20 cellular contexts compared by ENCODE assay signal in genomic region chr7:112997831-112998230, GRCh38.
DNase-seq lines count a peak whose midpoint lies in the region; ATAC-seq and TF ChIP-seq lines count a peak whose summit lies in the region.
"Had no signal": no experiment of that assay in that cellular context is flagged by ENCODE, and none has a peak within 500 bp of the region (broad histone marks: within the 10 kb centered on the region; RNA-seq: fewer than 3 reads in every experiment).

No MANE protein-coding gene starts in this region.

- H3K4me1 ChIP-seq in mammary epithelial cell (ENCODE audit: insufficient read depth, low read length): peaks cover 13% of the 10 kb centered on the region
- H3K4me1 ChIP-seq in breast epithelium: no peaks in the 10 kb centered on the region
- peaks cover 10% of the 10 kb centered on the region for H3K4me1 ChIP-seq in smooth muscle cell (ENCODE audit: low read depth)
- H3K4me1 ChIP-seq: Peyer's patch had no signal

- DNase-seq in mammary epithelial cell (peak; percentile 84), breast epithelium (ENCODE audit: low spot score in 2 of 2) (no peak), SK-MEL-5 (ENCODE audit: low read depth, low spot score) (peak; percentile 61), fibroblast of mammary gland (ENCODE audit: low read depth) (peak; percentile 27), lower leg skin (ENCODE audit: low spot score in 2 of 2) (no peak), EL (no peak), smooth muscle cell (lab: John Stamatoyannopoulos, UW; ENCODE audit: unreplicated experiment) (no peak)
- DNase-seq: 8988T; Calu3; CD4-positive, alpha-beta memory T cell; DMS53; H9; Karpas-422; NCI-H1048; NCI-H1436 treated with DMSO at 0.1 percent for 48 hours; NCI-H2029; NCI-H446 treated with DMSO at 0.1 percent for 48 hours; NK-92 treated with Interleukin-12 subunit alpha and Interleukin-12 subunit beta, amount 100 ng/mL, for 24 hours; Peyer's patch had no signal

- H3K9me3 ChIP-seq in mammary epithelial cell (replicated peaks; ENCODE audit: insufficient read depth, low read length) (no peaks in the 10 kb centered on the region), breast epithelium (no peaks in the 10 kb centered on the region), smooth muscle cell (replicated peaks; ENCODE audit: low read depth) (no peaks in the 10 kb centered on the region)
- H3K9me3 ChIP-seq: Peyer's patch had no signal

- BruUV-seq in mammary epithelial cell (replicated peaks; lab: Mats Ljungman, UMichigan): no TSS peak

- H3K79me2 ChIP-seq in mammary epithelial cell (ENCODE audit: insufficient read depth, low read length): no peaks in the 10 kb centered on the region
- no peaks in the 10 kb centered on the region for H3K79me2 ChIP-seq in smooth muscle cell (ENCODE audit: low read depth)

- H3K27me3 ChIP-seq in mammary epithelial cell (ENCODE audit: insufficient read depth, low read length) (no peaks in the 10 kb centered on the region), breast epithelium (no peaks in the 10 kb centered on the region), smooth muscle cell (ENCODE audit: low read depth) (no peaks in the 10 kb centered on the region)
- H3K27me3 ChIP-seq: Peyer's patch had no signal

- no peaks in the 10 kb centered on the region for H3F3A ChIP-seq in smooth muscle cell (ENCODE audit: low read depth)

- no peak for ATAC-seq in GM21526 (IDR thresholded peaks at IDR 0.05; ENCODE audit: low FRiP score, unreplicated experiment)

- CTCF ChIA-PET in mammary epithelial cell (lab: Charles Lee; ENCODE audit: low non-redundant PET): no interaction called here

- dilution Hi-C loops in mammary epithelial cell (cut with HindIII; ENCODE audit: low sequenced_read_pairs): no loop called here

- H3K36me3 ChIP-seq in mammary epithelial cell (ENCODE audit: insufficient read depth, low read length): no peaks in the 10 kb centered on the region
- no peaks in the 10 kb centered on the region for H3K36me3 ChIP-seq in breast epithelium
- H3K36me3 ChIP-seq in smooth muscle cell (ENCODE audit: low read depth): no peaks in the 10 kb centered on the region
- H3K36me3 ChIP-seq: Peyer's patch had no signal

- H3K9ac ChIP-seq in mammary epithelial cell (ENCODE audit: insufficient read depth, low read length) (no peak overlapping the region), smooth muscle cell (ENCODE audit: low read depth) (no peak overlapping the region)

- H3K4me3 ChIP-seq in mammary epithelial cell (replicated peaks in 1 of 3; ENCODE audit: insufficient read depth in 1 of 3, low read depth in 2 of 3, low read length in 3 of 3) (no peak overlapping the region), breast epithelium (no peak overlapping the region), fibroblast of mammary gland (ENCODE audit: control insufficient read depth, low read depth, low read length) (no peak overlapping the region), lower leg skin (ENCODE audit: low read depth, poor library complexity, severe bottlenecking) (no peak overlapping the region), smooth muscle cell (no peak overlapping the region)
- H3K4me3 ChIP-seq: Peyer's patch had no signal

- no peaks in the 10 kb centered on the region for H4K20me1 ChIP-seq in mammary epithelial cell (ENCODE audit: insufficient read depth, low read length)
- H4K20me1 ChIP-seq in smooth muscle cell (ENCODE audit: low read depth): no peaks in the 10 kb centered on the region

- in situ Hi-C loops in mammary epithelial cell (cut with MboI; ENCODE audit: low sequenced_read_pairs in 2 of 2) (no loop called here), SK-MEL-5 (cut with HindIII; ENCODE audit: low pct_unique_long_range_greater_than_20kb, low sequenced_read_pairs) (no loop called here)

- intact Hi-C loops in mammary epithelial cell (cut with micrococcal nuclease): no loop called here
- intact Hi-C loops in breast epithelium (cut with DNase I; ENCODE audit: low total_unique reads): no loop called here
- intact Hi-C loops in lower leg skin (cut with DNase I; ENCODE audit: low total_unique reads): no loop called here

- TF ChIP-seq CTCF in mammary epithelial cell (conservative IDR thresholded peaks at IDR 0.05 in 1 of 2, IDR thresholded peaks at IDR 0.05 in 1 of 2; ENCODE audit: extremely low read depth in 1 of 2, insufficient read depth in 1 of 2, low read depth in 1 of 2, low read length in 2 of 2) (no peak), breast epithelium (IDR thresholded peaks at IDR 0.05) (no peak), fibroblast of mammary gland (conservative IDR thresholded peaks at IDR 0.05; ENCODE audit: control insufficient read depth, insufficient read depth, low read depth, low read length) (no peak), lower leg skin (IDR thresholded peaks at IDR 0.05) (no peak), smooth muscle cell (IDR thresholded peaks at IDR 0.05; ENCODE audit: borderline replicate concordance, insufficient read depth, poor library complexity, severe bottlenecking) (no peak)

- TF ChIP-seq POLR2A in breast epithelium (IDR thresholded peaks at IDR 0.05) (no peak), lower leg skin (IDR thresholded peaks at IDR 0.05) (no peak)

- peak overlapping the region; percentile 61 for H3K27ac ChIP-seq in mammary epithelial cell (ENCODE audit: insufficient read depth, low read depth, low read length)
- no peak overlapping the region for H3K27ac ChIP-seq in breast epithelium
- H3K27ac ChIP-seq in smooth muscle cell (ENCODE audit: low read depth): no peak overlapping the region
- H3K27ac ChIP-seq: Peyer's patch had no signal

- H2AFZ ChIP-seq in mammary epithelial cell (ENCODE audit: low read depth, low read length) (peak overlapping the region; percentile 27), smooth muscle cell (ENCODE audit: low read depth) (no peak overlapping the region)

- 12% methylated on average over 2 of the region's 2 CpGs for WGBS in mammary epithelial cell (ENCODE audit: low coverage, missing lambda C conversion rate)
- 69 to 81% methylated on average over 2 of the region's 2 CpGs for WGBS in lower leg skin, 2 donors
- WGBS in smooth muscle cell (ENCODE audit: low lambda C conversion rate): 78% methylated on average over 2 of the region's 2 CpGs

- H3K4me2 ChIP-seq in mammary epithelial cell (ENCODE audit: insufficient read depth, low read depth, low read length) (no peak overlapping the region), smooth muscle cell (no peak overlapping the region)

Comparison
In these comparisons a context has a peak if more than half of its experiments do, and no peak if none do; other contexts are left out.
1. DNase-seq: peak in mammary epithelial cell (single experiment), SK-MEL-5 (single experiment) and fibroblast of mammary gland (single experiment); none in breast epithelium (0 of 2), lower leg skin (0 of 2), EL (single experiment) and smooth muscle cell (single experiment).